12 cellular contexts compared by ENCODE assay signal in genomic region chr3:57221883-57222282, GRCh38. TPM values are rescaled to one million over a fixed set of nuclear protein-coding genes. Genes with fewer than 3 reads are reported as not detected.
DNase-seq lines count a peak whose midpoint lies in the region; ATAC-seq and TF ChIP-seq lines count a peak whose summit lies in the region.
"Had no signal": no experiment of that assay in that cellular context is flagged by ENCODE, and none has a peak within 500 bp of the region (broad histone marks: within the 10 kb centered on the region; RNA-seq: fewer than 3 reads in every experiment).

No MANE protein-coding gene starts in this region.

- no peak overlapping the region for H2AFZ ChIP-seq in SK-N-SH (ENCODE audit: low read depth)

- no peak overlapping the region for H3K4me3 ChIP-seq in SK-N-SH (ENCODE audit: low read depth in 2 of 2, low read length in 1 of 2)
- no peak overlapping the region for H3K4me3 ChIP-seq in left ventricle myocardium inferior
- no peak overlapping the region for H3K4me3 ChIP-seq in uterus

- no peak overlapping the region for H3K4me2 ChIP-seq in SK-N-SH

- H3F3A ChIP-seq in SK-N-SH (replicated peaks; ENCODE audit: insufficient read depth), result peaks cover 11% of the 10 kb centered on the region

- H3K79me2 ChIP-seq in SK-N-SH (ENCODE audit: insufficient read depth), result no peaks in the 10 kb centered on the region

- CTCF ChIA-PET in SK-N-SH (lab: Yijun Ruan, JAX), result interaction anchor here (0.6 to 3.8 kb wide), 23 partner anchors 12 to 233 kb away, joined by 3 to 38 read pairs (median 4); partner anchors contain the start of genes HESX1 and IL17RD

- no peaks in the 10 kb centered on the region for H3K9me3 Mint-ChIP-seq in stimulated activated naive CD8-positive, alpha-beta T cell treated with anti-CD3 and anti-CD28 coated beads, Interleukin-15, amount 100 ng/mL, for 72 hours
- H3K9me3 Mint-ChIP-seq in T-helper 2 cell treated with Interferon-gamma antibody and Interleukin-4, amounts not matched to agents 5 μg/mL and 100 μg/mL, for 36 hours, result no peaks in the 10 kb centered on the region
- H3K9me3 Mint-ChIP-seq: natural killer cell had no signal

- TF ChIP-seq EP300 in SK-N-SH (IDR thresholded peaks at IDR 0.05; ENCODE audit: borderline replicate concordance in 1 of 2, low read depth in 1 of 2, low read length in 1 of 2), result no peak

- no peak overlapping the region for H3K27ac Mint-ChIP-seq in stimulated activated naive CD8-positive, alpha-beta T cell treated with anti-CD3 and anti-CD28 coated beads, Interleukin-15, amount 100 ng/mL, for 72 hours
- H3K27ac Mint-ChIP-seq in T-helper 2 cell treated with Interferon-gamma antibody and Interleukin-4, amounts not matched to agents 5 μg/mL and 100 μg/mL, for 36 hours, result no peak overlapping the region
- H3K27ac Mint-ChIP-seq: natural killer cell had no signal

- H3K9me3 ChIP-seq in SK-N-SH (no peaks in the 10 kb centered on the region), left ventricle myocardium inferior (replicated peaks) (no peaks in the 10 kb centered on the region), uterus (no peaks in the 10 kb centered on the region)

- TF ChIP-seq CTCF in SK-N-SH (IDR thresholded peaks at IDR 0.05) (peak; percentile 53), left ventricle myocardium inferior (IDR thresholded peaks at IDR 0.05; ENCODE audit: borderline replicate concordance) (peak; percentile 46), uterus (IDR thresholded peaks at IDR 0.05) (peak; percentile 34 to 51 (median 40))

- no peaks in the 10 kb centered on the region for H3K27me3 Mint-ChIP-seq in stimulated activated naive CD8-positive, alpha-beta T cell treated with anti-CD3 and anti-CD28 coated beads, Interleukin-15, amount 100 ng/mL, for 72 hours
- H3K27me3 Mint-ChIP-seq in T-helper 2 cell treated with Interferon-gamma antibody and Interleukin-4, amounts not matched to agents 5 μg/mL and 100 μg/mL, for 36 hours (ENCODE audit: low read depth), result peaks cover 5% of the 10 kb centered on the region

- H3K4me3 Mint-ChIP-seq in stimulated activated naive CD8-positive, alpha-beta T cell treated with anti-CD3 and anti-CD28 coated beads, Interleukin-15, amount 100 ng/mL, for 72 hours, result no peak overlapping the region
- H3K4me3 Mint-ChIP-seq in T-helper 2 cell treated with Interferon-gamma antibody and Interleukin-4, amounts not matched to agents 5 μg/mL and 100 μg/mL, for 36 hours, result no peak overlapping the region
- H3K4me3 Mint-ChIP-seq: natural killer cell had no signal

- no peak for TF ChIP-seq POLR2A in uterus (IDR thresholded peaks at IDR 0.05)

- no peaks in the 10 kb centered on the region for H3K36me3 Mint-ChIP-seq in T-helper 2 cell treated with Interferon-gamma antibody and Interleukin-4, amounts not matched to agents 5 μg/mL and 100 μg/mL, for 36 hours (ENCODE audit: low read depth)
- H3K36me3 Mint-ChIP-seq: natural killer cell had no signal

- intact Hi-C loops in Right ventricle myocardium inferior (cut with DNase I) (loop anchor here (5.0 kb wide), 1 partner anchor 230 kb away; no protein-coding TSS in a partner anchor), cardiac septum (cut with DNase I) (loop anchor here (10.0 kb wide), 1 partner anchor 227 kb away; no protein-coding TSS in a partner anchor), left ventricle myocardium inferior (cut with micrococcal nuclease) (loop anchor here (5.0 kb wide), 1 partner anchor 120 kb away; no protein-coding TSS in a partner anchor), uterus (cut with DNase I; ENCODE audit: low total_unique reads) (loop anchor here (5.0 to 10.0 kb wide), 2 partner anchors 57 to 125 kb away; partner anchors contain the start of gene IL17RD)

- H3K27ac ChIP-seq in SK-N-SH (ENCODE audit: low read depth in 2 of 2, low read length in 1 of 2) (no peak overlapping the region), left ventricle myocardium inferior (replicated peaks) (no peak overlapping the region), uterus (no peak overlapping the region)
- H3K27ac ChIP-seq: HL-60, RWPE1 had no signal

- H3K27me3 ChIP-seq in SK-N-SH (ENCODE audit: insufficient read depth) (no peaks in the 10 kb centered on the region), left ventricle myocardium inferior (ENCODE audit: low read depth) (no peaks in the 10 kb centered on the region), uterus (no peaks in the 10 kb centered on the region)

- no peaks in the 10 kb centered on the region for H4K20me1 ChIP-seq in SK-N-SH (ENCODE audit: insufficient read depth)

- H3K9me2 ChIP-seq in SK-N-SH, result no peaks in the 10 kb centered on the region

- WGBS in SK-N-SH (ENCODE audit: low lambda C conversion rate), result 85% methylated on average over 2 of the region's 2 CpGs

- H3K4me1 ChIP-seq in SK-N-SH (ENCODE audit: control insufficient read depth in 1 of 2, insufficient read depth in 2 of 2, low read depth in 1 of 2, low read length in 1 of 2) (peaks cover 0 to 3% of the 10 kb centered on the region in 2 experiments; a peak in 2 of 4 replicates), left ventricle myocardium inferior (peaks cover 5% of the 10 kb centered on the region), uterus (no peaks in the 10 kb centered on the region)

- POLR2A ChIA-PET in SK-N-SH (lab: Yijun Ruan, JAX), result no interaction called here

- H3K4me1 Mint-ChIP-seq in stimulated activated naive CD8-positive, alpha-beta T cell treated with anti-CD3 and anti-CD28 coated beads, Interleukin-15, amount 100 ng/mL, for 72 hours, result peaks cover 9% of the 10 kb centered on the region
- H3K4me1 Mint-ChIP-seq in T-helper 2 cell treated with Interferon-gamma antibody and Interleukin-4, amounts not matched to agents 5 μg/mL and 100 μg/mL, for 36 hours (ENCODE audit: low read depth), result peaks cover 10% of the 10 kb centered on the region

- H3K9ac ChIP-seq in SK-N-SH, result no peak overlapping the region

- peak; percentile 80 for TF ChIP-seq RAD21 in SK-N-SH (IDR thresholded peaks at IDR 0.05; ENCODE audit: low read length)

- no peak for DNase-seq in Right ventricle myocardium inferior (ENCODE audit: missing footprints)
- no peak for DNase-seq in cardiac septum (ENCODE audit: low spot score)
- peak; percentile 36 for DNase-seq in SK-N-SH
- DNase-seq in left ventricle myocardium inferior, result no peak
- DNase-seq in uterus, result no peak
- no peak for DNase-seq in stimulated activated naive CD8-positive, alpha-beta T cell treated with anti-CD3 and anti-CD28 coated beads, Interleukin-15, amount 100 ng/mL, for 72 hours
- DNase-seq in T-helper 2 cell treated with Interferon-gamma antibody and Interleukin-4, amounts not matched to agents 5 μg/mL and 100 μg/mL, for 36 hours (ENCODE audit: low spot score), result no peak
- DNase-seq: COR-L47, natural killer cell had no signal

- ATAC-seq in Right ventricle myocardium inferior, result peak; percentile 52
- ATAC-seq in stimulated activated naive CD8-positive, alpha-beta T cell treated with anti-CD3 and anti-CD28 coated beads, Interleukin-15, amount 100 ng/mL, for 72 hours, result no peak
- ATAC-seq in GM18861 (IDR thresholded peaks at IDR 0.05; ENCODE audit: unreplicated experiment), result no peak
- ATAC-seq: natural killer cell had no signal

- H3K36me3 ChIP-seq in SK-N-SH (replicated peaks in 1 of 2; ENCODE audit: control insufficient read depth in 1 of 2, insufficient read depth in 2 of 2, low read length in 1 of 2) (no peaks in the 10 kb centered on the region), left ventricle myocardium inferior (no peaks in the 10 kb centered on the region), uterus (no peaks in the 10 kb centered on the region)

TF ChIP-seq in SK-N-SH, 30 proteins besides CTCF, POLR2A, EP300 and RAD21:
- peak; percentile 56 for TF ChIP-seq SMC3 (IDR thresholded peaks at IDR 0.05; ENCODE audit: low read depth, low read length)
- no peak for TF ChIP-seq TEAD4 (IDR thresholded peaks at IDR 0.05; ENCODE audit: borderline replicate concordance, insufficient read depth)

RNA-seq across cellular contexts. Expression of gene APPL1, which starts 5.6 kb away (rescaled TPM):
- 43.6 TPM for total RNA-seq in Right ventricle myocardium inferior
- total RNA-seq in cardiac septum, result 48.6 TPM
- 6.9 and 9.9 TPM in 2 replicates for polyA plus RNA-seq in SK-N-SH (2012; rRNA removed)
- 10.2 and 10.3 TPM in 2 replicates for polyA plus RNA-seq in SK-N-SH (2012; cell fraction: cytosol; rRNA removed)
- 4.4 and 10.0 TPM in 2 replicates for polyA plus RNA-seq in SK-N-SH (2012; cell fraction: nucleus; rRNA removed)
- total RNA-seq in left ventricle myocardium inferior, result 51.4 TPM
- total RNA-seq in uterus, result 100 to 1,000 TPM in 1 of 4 donors, 10 to 100 TPM in 3; 25.4 to 114 (median 51.7) TPM

RNA-seq across cellular contexts. Expression of gene HESX1, which starts 22.1 kb away (rescaled TPM):
- total RNA-seq in Right ventricle myocardium inferior (not detected), cardiac septum (0.57 TPM), left ventricle myocardium inferior (0.30 TPM), uterus (not detected)
- 1.2 and 2.5 TPM in 2 replicates for polyA plus RNA-seq in SK-N-SH (2012; rRNA removed)
- polyA plus RNA-seq in SK-N-SH (2012; cell fraction: cytosol; rRNA removed), result 1.0 and 1.8 TPM in 2 replicates
- polyA plus RNA-seq in SK-N-SH (2012; cell fraction: nucleus; rRNA removed), result 5.0 and 5.2 TPM in 2 replicates

RNA-seq across cellular contexts. Expression of gene IL17RD, which starts 56.7 kb away (rescaled TPM):
- total RNA-seq in Right ventricle myocardium inferior (6.7 TPM), cardiac septum (4.3 TPM), left ventricle myocardium inferior (9.6 TPM), uterus (10 to 100 TPM; 19.0 to 95.9 (median 52.5) TPM)
- 2.4 and 3.6 TPM in 2 replicates for polyA plus RNA-seq in SK-N-SH (2012; rRNA removed)
- 3.4 and 4.5 TPM in 2 replicates for polyA plus RNA-seq in SK-N-SH (2012; cell fraction: cytosol; rRNA removed)
- polyA plus RNA-seq in SK-N-SH (2012; cell fraction: nucleus; rRNA removed), result 2.5 TPM in 2 replicates
